Comparison of ENCODE assay signal across 15 cellular contexts in the genomic region with DNA sequence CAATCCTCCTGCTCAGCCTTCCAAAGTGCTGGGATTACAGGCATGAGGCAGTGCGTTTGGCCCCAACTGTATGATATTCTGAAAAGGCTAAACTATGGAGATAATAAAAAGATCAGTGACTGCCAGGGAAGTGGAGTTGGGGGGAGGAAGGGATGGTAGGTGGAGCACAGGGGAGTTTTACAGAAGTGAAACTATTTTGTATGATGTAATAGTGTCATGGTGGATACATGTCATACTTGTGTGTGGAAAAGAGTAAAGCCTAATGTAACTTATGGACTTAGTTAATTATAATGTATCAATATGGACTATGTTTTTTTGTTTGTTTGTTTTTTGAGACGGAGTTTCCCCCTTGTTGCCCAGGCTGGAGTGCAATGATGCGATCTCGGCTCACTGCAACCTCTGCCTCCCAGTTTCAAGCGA. TPM values are rescaled to one million over a fixed set of nuclear protein-coding genes. Genes with fewer than 3 reads are reported as not detected.
DNase-seq lines count a peak whose midpoint lies in the region; ATAC-seq lines count a peak whose summit lies in the region.
"Had no signal": no experiment of that assay in that cellular context is flagged by ENCODE, and none has a peak within 500 bp of the region (broad histone marks: within the 10 kb centered on the region; RNA-seq: fewer than 3 reads in every experiment).

No MANE protein-coding gene starts in this region.

- H3K36me3 ChIP-seq in naive thymus-derived CD4-positive, alpha-beta T cell (ENCODE audit: control insufficient read depth in 2 of 3, insufficient read depth in 3 of 3, low read length in 3 of 3): no peaks in the 10 kb centered on the region
- H3K36me3 ChIP-seq: brain microvascular endothelial cell, ovary had no signal

- no peak overlapping the region for H3K27ac ChIP-seq in naive thymus-derived CD4-positive, alpha-beta T cell (ENCODE audit: low read depth, low read length)
- H3K27ac ChIP-seq: brain microvascular endothelial cell, ovary had no signal

- peak overlapping the region; percentile 14 for H3K27ac Mint-ChIP-seq in T-helper 1 cell treated with Interleukin-12 subunit alpha and Interleukin-12 subunit beta and Interleukin-4 antibody, amounts not matched to agents 30 μg/mL and 1 μg/mL, for 36 hours
- peak overlapping the region in 2 of 9 donors; percentile 14 to 76 for H3K27ac Mint-ChIP-seq in naive thymus-derived CD4-positive, alpha-beta T cell

- H3K4me1 ChIP-seq in naive thymus-derived CD4-positive, alpha-beta T cell (ENCODE audit: control insufficient read depth in 2 of 2, insufficient read depth in 2 of 2, low read length in 2 of 2): peaks cover 6 to 8% of the 10 kb centered on the region in 2 donors

- H3K4me1 Mint-ChIP-seq in T-helper 1 cell treated with Interleukin-12 subunit alpha and Interleukin-12 subunit beta and Interleukin-4 antibody, amounts not matched to agents 30 μg/mL and 1 μg/mL, for 36 hours (ENCODE audit: low read depth): peaks cover 20% of the 10 kb centered on the region
- H3K4me1 Mint-ChIP-seq in naive thymus-derived CD4-positive, alpha-beta T cell: peaks cover 17 to 36% (median 25%) of the 10 kb centered on the region in 7 donors

- POLR2A ChIA-PET in naive thymus-derived CD4-positive, alpha-beta T cell (lab: Charles Lee): interaction anchor here (0.7 kb wide), 1 partner anchor 13 kb away, joined by 3 read pairs; the partner anchor contains the start of gene VAMP8

- CTCF ChIA-PET in naive thymus-derived CD4-positive, alpha-beta T cell (lab: Charles Lee): no interaction called here

- H3K4me3 Mint-ChIP-seq in T-helper 1 cell treated with Interleukin-12 subunit alpha and Interleukin-12 subunit beta and Interleukin-4 antibody, amounts not matched to agents 30 μg/mL and 1 μg/mL, for 36 hours: peak overlapping the region; percentile 8
- peak overlapping the region in 6 of 10 donors; percentile 10 to 70 (median 38) for H3K4me3 Mint-ChIP-seq in naive thymus-derived CD4-positive, alpha-beta T cell

- ATAC-seq in HG03378 (IDR thresholded peaks at IDR 0.05; ENCODE audit: unreplicated experiment) (peak; percentile 54), HG03442 (IDR thresholded peaks at IDR 0.05; ENCODE audit: unreplicated experiment) (no peak)
- ATAC-seq in naive thymus-derived CD4-positive, alpha-beta T cell: no peak

- DNase-seq in T-helper 1 cell (no peak), SIG-M5 (lab: John Stamatoyannopoulos, UW) (peak; percentile 80)
- no peak for DNase-seq in naive thymus-derived CD4-positive, alpha-beta T cell
- DNase-seq in stimulated activated CD4-positive, alpha-beta T cell treated with anti-CD3 and anti-CD28 coated beads, Interleukin-4, amount 100 ng/mL, for 1 hour: no peak
- DNase-seq in stimulated activated CD4-positive, alpha-beta T cell treated with anti-CD3 and anti-CD28 coated beads, Interleukin-1b, Interleukin-23, amount 100 ng/mL, for 48 hours: no peak
- DNase-seq: 8988T, activated gamma-delta T cell treated with Interleukin-2 at 50 U/mL for 16 hours, brain microvascular endothelial cell, NCI-H146, NCI-H524, ovary had no signal

- H3K27me3 ChIP-seq in naive thymus-derived CD4-positive, alpha-beta T cell (ENCODE audit: control insufficient read depth in 2 of 2, insufficient read depth in 2 of 2, low read length in 2 of 2): no peaks in the 10 kb centered on the region
- H3K27me3 ChIP-seq: brain microvascular endothelial cell, ovary had no signal

- H3K27me3 Mint-ChIP-seq in T-helper 1 cell treated with Interleukin-12 subunit alpha and Interleukin-12 subunit beta and Interleukin-4 antibody, amounts not matched to agents 30 μg/mL and 1 μg/mL, for 36 hours (ENCODE audit: low read depth): peaks cover 7% of the 10 kb centered on the region
- H3K27me3 Mint-ChIP-seq in naive thymus-derived CD4-positive, alpha-beta T cell: peaks cover 0 to 6% (median 0%) of the 10 kb centered on the region in 5 donors

- no peak overlapping the region for H3K4me3 ChIP-seq in naive thymus-derived CD4-positive, alpha-beta T cell (ENCODE audit: low read length)
- H3K4me3 ChIP-seq: ovary, smooth muscle cell had no signal

- intact Hi-C loops in naive thymus-derived CD4-positive, alpha-beta T cell (cut with micrococcal nuclease): no loop called here

- no peaks in the 10 kb centered on the region for H3K9me3 Mint-ChIP-seq in T-helper 1 cell treated with Interleukin-12 subunit alpha and Interleukin-12 subunit beta and Interleukin-4 antibody, amounts not matched to agents 30 μg/mL and 1 μg/mL, for 36 hours
- no peaks in the 10 kb centered on the region for H3K9me3 Mint-ChIP-seq in naive thymus-derived CD4-positive, alpha-beta T cell

- H3K9me3 ChIP-seq in naive thymus-derived CD4-positive, alpha-beta T cell (ENCODE audit: control insufficient read depth in 2 of 3, low read length in 3 of 3): no peaks in the 10 kb centered on the region
- H3K9me3 ChIP-seq: ovary had no signal

- no peaks in the 10 kb centered on the region for H3K36me3 Mint-ChIP-seq in T-helper 1 cell treated with Interleukin-12 subunit alpha and Interleukin-12 subunit beta and Interleukin-4 antibody, amounts not matched to agents 30 μg/mL and 1 μg/mL, for 36 hours (ENCODE audit: low read depth)
- H3K36me3 Mint-ChIP-seq in naive thymus-derived CD4-positive, alpha-beta T cell: no peaks in the 10 kb centered on the region

RNA-seq across cellular contexts. Expression of gene GGCX, which starts 2.9 kb away (rescaled TPM):
- total RNA-seq in naive thymus-derived CD4-positive, alpha-beta T cell: 10 to 100 TPM; 20.4 to 34.2 (median 26.3) TPM
- 10 to 100 TPM; 11.8 to 12.2 TPM for polyA plus RNA-seq in naive thymus-derived CD4-positive, alpha-beta T cell

RNA-seq across cellular contexts. Expression of gene VAMP8, which starts 13.2 kb away (rescaled TPM):
- total RNA-seq in naive thymus-derived CD4-positive, alpha-beta T cell: 100 to 1,000 TPM in 2 of 5 experiments, 10 to 100 TPM in 3; 55.1 to 137 (median 83.2) TPM
- polyA plus RNA-seq in naive thymus-derived CD4-positive, alpha-beta T cell: 100 to 1,000 TPM; 312 to 347 TPM

RNA-seq across cellular contexts. Expression of gene VAMP5, which starts 20.1 kb away (rescaled TPM):
- total RNA-seq in naive thymus-derived CD4-positive, alpha-beta T cell: 10 to 100 TPM; 25.6 to 73.8 (median 35.1) TPM
- 100 to 1,000 TPM; 115 to 121 TPM for polyA plus RNA-seq in naive thymus-derived CD4-positive, alpha-beta T cell

RNA-seq across cellular contexts. Expression of gene MAT2A, which starts 25.2 kb away (rescaled TPM):
- total RNA-seq in naive thymus-derived CD4-positive, alpha-beta T cell: 100 to 1,000 TPM in 4 of 5 experiments, 10 to 100 TPM in 1; 96.3 to 268 (median 178) TPM
- polyA plus RNA-seq in naive thymus-derived CD4-positive, alpha-beta T cell: 100 to 1,000 TPM in 1 of 2 donors, 10 to 100 TPM in 1; 79.8 to 120 TPM

RNA-seq across cellular contexts. Expression of gene RNF181, which starts 31.4 kb away (rescaled TPM):
- total RNA-seq in naive thymus-derived CD4-positive, alpha-beta T cell: 100 to 1,000 TPM in 1 of 5 experiments, 10 to 100 TPM in 4; 38.5 to 118 (median 61.4) TPM
- 100 to 1,000 TPM; 168 to 175 TPM for polyA plus RNA-seq in naive thymus-derived CD4-positive, alpha-beta T cell
